12 cellular contexts compared by ENCODE assay signal in genomic region chr5:15694694-15695093, GRCh38.
A peak's percentile ranks its signal among the peaks of the same experiment; 100 is the strongest.
DNase-seq lines count a peak whose midpoint lies in the region; ATAC-seq, FAIRE-seq and TF ChIP-seq lines count a peak whose summit lies in the region.
"Had no signal": no experiment of that assay in that cellular context is flagged by ENCODE, and none has a peak within 500 bp of the region (broad histone marks: within the 10 kb centered on the region; RNA-seq: fewer than 3 reads in every experiment).

No MANE protein-coding gene starts in this region.

- peak overlapping the region; percentile 96 for H3K27ac Mint-ChIP-seq in osteocyte (ENCODE audit: unreplicated experiment)

- H3K27me3 Mint-ChIP-seq in osteocyte (ENCODE audit: unreplicated experiment): no peaks in the 10 kb centered on the region

- H3K27ac ChIP-seq in AG04450 (ENCODE audit: low read depth, low read length) (peak overlapping the region; percentile 47), heart left ventricle (peak overlapping the region in 9 of 12 donors; percentile 0 to 65 (median 48))

- TF ChIP-seq POLR2A in heart left ventricle (IDR thresholded peaks at IDR 0.05): no peak
- TF ChIP-seq POLR2A in GM12892 (IDR thresholded peaks at IDR 0.05; ENCODE audit: low read depth, low read length): no peak

- H3K4me1 Mint-ChIP-seq in osteocyte (ENCODE audit: unreplicated experiment): peaks cover 68% of the 10 kb centered on the region

- peaks cover 0 to 58% (median 34%) of the 10 kb centered on the region in 12 donors for H3K4me1 ChIP-seq in heart left ventricle

- H3K36me3 Mint-ChIP-seq in osteocyte (ENCODE audit: unreplicated experiment): no peaks in the 10 kb centered on the region

- H3K4me3 Mint-ChIP-seq in osteocyte (ENCODE audit: unreplicated experiment): no peak overlapping the region

- DNase-seq in AG04450 (ENCODE audit: low read depth, low spot score) (peak; percentile 11), amniotic epithelial cell (ENCODE audit: low read depth) (peak; percentile 37), heart left ventricle (no peak), osteocyte (ENCODE audit: extremely low spot score, unreplicated experiment) (no peak), GM12892 (ENCODE audit: insufficient read length) (no peak), posterior cingulate gyrus (no peak)
- DNase-seq: amygdala; effector memory CD4-positive, alpha-beta T cell; small intestine had no signal

- H3K9me3 ChIP-seq in AG04450 (ENCODE audit: control insufficient read depth, insufficient read depth, low read length) (no peaks in the 10 kb centered on the region), heart left ventricle (no peaks in the 10 kb centered on the region)

- POLR2A ChIA-PET in AG04450 (lab: Yijun Ruan, JAX): no interaction called here

- TF ChIP-seq CTCF in AG04450 (IDR thresholded peaks at IDR 0.05; ENCODE audit: low read depth, low read length) (no peak), heart left ventricle (IDR thresholded peaks at IDR 0.05) (no peak), osteocyte (IDR thresholded peaks at IDR 0.05) (no peak)

- 13 to 37% (median 33%) methylated on average over 2 of the region's 2 CpGs for WGBS in heart left ventricle, 4 donors

- no peaks in the 10 kb centered on the region for H3K27me3 ChIP-seq in AG04450 (ENCODE audit: control insufficient read depth, insufficient read depth, low read length)
- H3K27me3 ChIP-seq in heart left ventricle: no peaks in the 10 kb centered on the region

- no peaks in the 10 kb centered on the region for H3K9me3 Mint-ChIP-seq in osteocyte (ENCODE audit: unreplicated experiment)

- FAIRE-seq in GM12892 (lab: Jason Lieb, UNC): no peak
- FAIRE-seq: small intestine had no signal

- intact Hi-C loops in heart left ventricle (cut with DNase I) (loop anchor here in 1 of 10 donors (5.0 kb wide), 1 partner anchor 43 kb away; no protein-coding TSS in a partner anchor), posterior cingulate gyrus (cut with DNase I) (no loop called here)

- CTCF ChIA-PET in AG04450 (lab: Charles Lee): interaction anchor here (1.1 kb wide), 1 partner anchor 11 kb away, joined by 4 read pairs; no protein-coding TSS in a partner anchor

- peak in 1 of 4 donors; percentile 25 for ATAC-seq in heart left ventricle
- no peak for ATAC-seq in GM19328 (IDR thresholded peaks at IDR 0.05; ENCODE audit: unreplicated experiment)
- ATAC-seq in HG02938 (IDR thresholded peaks at IDR 0.05; ENCODE audit: unreplicated experiment): no peak
- ATAC-seq: activated CD4-positive, CD25-positive, alpha-beta regulatory T cell treated with anti-CD3 and anti-CD28 coated beads, Interleukin-2, amount 50 U/mL, for 24 hours had no signal

- H3K4me3 ChIP-seq in AG04450 (ENCODE audit: low read depth, low read length) (no peak overlapping the region), heart left ventricle (no peak overlapping the region)

- no peaks in the 10 kb centered on the region for H3K36me3 ChIP-seq in heart left ventricle

Comparison
In these comparisons a context has a peak if more than half of its experiments do, and no peak if none do; other contexts are left out.
1. DNase-seq: peak in AG04450 (single experiment) and amniotic epithelial cell (single experiment); none in heart left ventricle (0 of 5), osteocyte (single experiment), GM12892 (single experiment) and posterior cingulate gyrus (0 of 10).